Comparison of ENCODE assay signal across 2 cellular contexts in the genomic region with DNA sequence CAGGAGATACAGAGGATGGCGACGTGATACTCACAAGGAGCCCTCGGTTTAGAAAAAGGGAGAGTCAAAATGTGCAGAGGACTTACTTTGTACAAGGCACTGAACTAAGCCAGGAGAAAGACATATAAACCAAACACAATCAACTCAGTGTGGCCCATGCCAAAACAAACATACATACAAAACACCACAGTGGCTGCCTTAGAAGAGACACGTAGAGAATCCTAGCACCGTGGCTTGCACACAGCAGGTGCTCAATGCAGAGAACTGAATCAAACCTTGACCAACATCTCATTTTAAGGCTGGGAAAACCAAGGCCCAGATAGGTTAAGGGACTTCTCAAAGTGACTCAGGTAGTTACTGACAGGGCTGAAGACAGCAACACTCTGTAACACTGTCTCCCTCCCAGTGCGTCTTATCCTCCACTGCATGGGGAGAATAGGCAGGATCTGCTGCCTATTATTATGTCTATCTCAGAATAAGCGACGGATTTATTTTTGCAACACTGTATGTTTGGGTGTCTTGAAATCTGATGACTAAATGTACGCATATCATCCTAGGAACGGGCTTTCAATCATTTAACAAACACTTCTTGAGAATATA.
TF ChIP-seq lines count a peak whose summit lies in the region.

No MANE protein-coding gene starts in this region.

TF ChIP-seq in H1, 55 proteins besides CTCF, POLR2A, EP300 and RAD21:
- TF ChIP-seq HDAC2 (IDR thresholded peaks at IDR 0.05; ENCODE audit: borderline replicate concordance in 1 of 2, low read depth in 2 of 2, low read length in 2 of 2): no peak
- TF ChIP-seq TAF1 (IDR thresholded peaks at IDR 0.05; ENCODE audit: low read depth, low read length): no peak
- no peak for TF ChIP-seq BRCA1 (IDR thresholded peaks at IDR 0.05; ENCODE audit: low read depth, low read length)
- TF ChIP-seq CREB1 (IDR thresholded peaks at IDR 0.05): no peak
- TF ChIP-seq TAF7 (optimal IDR thresholded peaks at IDR 0.05; ENCODE audit: borderline replicate concordance, low read depth, low read length): no peak
- TF ChIP-seq, protein P1, sequence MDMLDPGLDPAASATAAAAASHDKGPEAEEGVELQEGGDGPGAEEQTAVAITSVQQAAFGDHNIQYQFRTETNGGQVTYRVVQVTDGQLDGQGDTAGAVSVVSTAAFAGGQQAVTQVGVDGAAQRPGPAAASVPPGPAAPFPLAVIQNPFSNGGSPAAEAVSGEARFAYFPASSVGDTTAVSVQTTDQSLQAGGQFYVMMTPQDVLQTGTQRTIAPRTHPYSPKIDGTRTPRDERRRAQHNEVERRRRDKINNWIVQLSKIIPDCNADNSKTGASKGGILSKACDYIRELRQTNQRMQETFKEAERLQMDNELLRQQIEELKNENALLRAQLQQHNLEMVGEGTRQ (IDR thresholded peaks at IDR 0.05; ENCODE audit: low read length): no peak
- TF ChIP-seq PHF8 (conservative IDR thresholded peaks at IDR 0.05; ENCODE audit: low read depth, low read length): no peak
- TF ChIP-seq SIX5 (IDR thresholded peaks at IDR 0.05; ENCODE audit: low read depth, low read length): no peak
- TF ChIP-seq NANOG (IDR thresholded peaks at IDR 0.05; ENCODE audit: insufficient read depth, low read depth, low read length, poor library complexity, severe bottlenecking): no peak
- TF ChIP-seq TEAD4 (IDR thresholded peaks at IDR 0.05; ENCODE audit: low read depth, low read length): no peak
- TF ChIP-seq EZH2 (IDR thresholded peaks at IDR 0.05; ENCODE audit: low read depth, low read length, severe bottlenecking): no peak
- TF ChIP-seq, protein P2, sequence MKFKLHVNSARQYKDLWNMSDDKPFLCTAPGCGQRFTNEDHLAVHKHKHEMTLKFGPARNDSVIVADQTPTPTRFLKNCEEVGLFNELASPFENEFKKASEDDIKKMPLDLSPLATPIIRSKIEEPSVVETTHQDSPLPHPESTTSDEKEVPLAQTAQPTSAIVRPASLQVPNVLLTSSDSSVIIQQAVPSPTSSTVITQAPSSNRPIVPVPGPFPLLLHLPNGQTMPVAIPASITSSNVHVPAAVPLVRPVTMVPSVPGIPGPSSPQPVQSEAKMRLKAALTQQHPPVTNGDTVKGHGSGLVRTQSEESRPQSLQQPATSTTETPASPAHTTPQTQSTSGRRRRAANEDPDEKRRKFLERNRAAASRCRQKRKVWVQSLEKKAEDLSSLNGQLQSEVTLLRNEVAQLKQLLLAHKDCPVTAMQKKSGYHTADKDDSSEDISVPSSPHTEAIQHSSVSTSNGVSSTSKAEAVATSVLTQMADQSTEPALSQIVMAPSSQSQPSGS (IDR thresholded peaks at IDR 0.05; ENCODE audit: low read length): no peak
- no peak for TF ChIP-seq HDAC6 (IDR thresholded peaks at IDR 0.05; ENCODE audit: low read depth, low read length)
- no peak for TF ChIP-seq SIN3A (conservative IDR thresholded peaks at IDR 0.05 in 1 of 2, IDR thresholded peaks at IDR 0.05 in 1 of 2; ENCODE audit: low read depth in 1 of 2, low read length in 2 of 2)
- TF ChIP-seq CHD2 (IDR thresholded peaks at IDR 0.05; ENCODE audit: low read length): no peak

TF ChIP-seq in SK-N-SH, 30 proteins besides CTCF, POLR2A, EP300 and RAD21:
- TF ChIP-seq TEAD4 (IDR thresholded peaks at IDR 0.05; ENCODE audit: borderline replicate concordance, insufficient read depth) (no peak), GATA2 (CRISPR knock-in tag; IDR thresholded peaks at IDR 0.05) (no peak), GABPA (IDR thresholded peaks at IDR 0.05; ENCODE audit: low read depth) (no peak), CHD2 (IDR thresholded peaks at IDR 0.05; ENCODE audit: low read length, partially characterized antibody) (no peak), FOXJ3 (CRISPR knock-in tag; IDR thresholded peaks at IDR 0.05) (no peak), ELF1 (IDR thresholded peaks at IDR 0.05) (no peak)
- TF ChIP-seq, protein P3, sequence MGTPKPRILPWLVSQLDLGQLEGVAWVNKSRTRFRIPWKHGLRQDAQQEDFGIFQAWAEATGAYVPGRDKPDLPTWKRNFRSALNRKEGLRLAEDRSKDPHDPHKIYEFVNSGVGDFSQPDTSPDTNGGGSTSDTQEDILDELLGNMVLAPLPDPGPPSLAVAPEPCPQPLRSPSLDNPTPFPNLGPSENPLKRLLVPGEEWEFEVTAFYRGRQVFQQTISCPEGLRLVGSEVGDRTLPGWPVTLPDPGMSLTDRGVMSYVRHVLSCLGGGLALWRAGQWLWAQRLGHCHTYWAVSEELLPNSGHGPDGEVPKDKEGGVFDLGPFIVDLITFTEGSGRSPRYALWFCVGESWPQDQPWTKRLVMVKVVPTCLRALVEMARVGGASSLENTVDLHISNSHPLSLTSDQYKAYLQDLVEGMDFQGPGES (IDR thresholded peaks at IDR 0.05; ENCODE audit: low read depth, low read length): no peak
- TF ChIP-seq, protein P1 (IDR thresholded peaks at IDR 0.05; ENCODE audit: borderline replicate concordance, low read depth, low read length): no peak
- TF ChIP-seq, protein P4, sequence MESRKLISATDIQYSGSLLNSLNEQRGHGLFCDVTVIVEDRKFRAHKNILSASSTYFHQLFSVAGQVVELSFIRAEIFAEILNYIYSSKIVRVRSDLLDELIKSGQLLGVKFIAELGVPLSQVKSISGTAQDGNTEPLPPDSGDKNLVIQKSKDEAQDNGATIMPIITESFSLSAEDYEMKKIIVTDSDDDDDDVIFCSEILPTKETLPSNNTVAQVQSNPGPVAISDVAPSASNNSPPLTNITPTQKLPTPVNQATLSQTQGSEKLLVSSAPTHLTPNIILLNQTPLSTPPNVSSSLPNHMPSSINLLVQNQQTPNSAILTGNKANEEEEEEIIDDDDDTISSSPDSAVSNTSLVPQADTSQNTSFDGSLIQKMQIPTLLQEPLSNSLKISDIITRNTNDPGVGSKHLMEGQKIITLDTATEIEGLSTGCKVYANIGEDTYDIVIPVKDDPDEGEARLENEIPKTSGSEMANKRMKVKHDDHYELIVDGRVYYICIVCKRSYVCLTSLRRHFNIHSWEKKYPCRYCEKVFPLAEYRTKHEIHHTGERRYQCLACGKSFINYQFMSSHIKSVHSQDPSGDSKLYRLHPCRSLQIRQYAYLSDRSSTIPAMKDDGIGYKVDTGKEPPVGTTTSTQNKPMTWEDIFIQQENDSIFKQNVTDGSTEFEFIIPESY (IDR thresholded peaks at IDR 0.05; ENCODE audit: borderline replicate concordance, low read depth): no peak
